In genomic region chr12:56127888-56128668, GRCh38 we compare ENCODE assay signal across 1 cellular context.
TF ChIP-seq lines count a peak whose summit lies in the region.

A gene with protein sequence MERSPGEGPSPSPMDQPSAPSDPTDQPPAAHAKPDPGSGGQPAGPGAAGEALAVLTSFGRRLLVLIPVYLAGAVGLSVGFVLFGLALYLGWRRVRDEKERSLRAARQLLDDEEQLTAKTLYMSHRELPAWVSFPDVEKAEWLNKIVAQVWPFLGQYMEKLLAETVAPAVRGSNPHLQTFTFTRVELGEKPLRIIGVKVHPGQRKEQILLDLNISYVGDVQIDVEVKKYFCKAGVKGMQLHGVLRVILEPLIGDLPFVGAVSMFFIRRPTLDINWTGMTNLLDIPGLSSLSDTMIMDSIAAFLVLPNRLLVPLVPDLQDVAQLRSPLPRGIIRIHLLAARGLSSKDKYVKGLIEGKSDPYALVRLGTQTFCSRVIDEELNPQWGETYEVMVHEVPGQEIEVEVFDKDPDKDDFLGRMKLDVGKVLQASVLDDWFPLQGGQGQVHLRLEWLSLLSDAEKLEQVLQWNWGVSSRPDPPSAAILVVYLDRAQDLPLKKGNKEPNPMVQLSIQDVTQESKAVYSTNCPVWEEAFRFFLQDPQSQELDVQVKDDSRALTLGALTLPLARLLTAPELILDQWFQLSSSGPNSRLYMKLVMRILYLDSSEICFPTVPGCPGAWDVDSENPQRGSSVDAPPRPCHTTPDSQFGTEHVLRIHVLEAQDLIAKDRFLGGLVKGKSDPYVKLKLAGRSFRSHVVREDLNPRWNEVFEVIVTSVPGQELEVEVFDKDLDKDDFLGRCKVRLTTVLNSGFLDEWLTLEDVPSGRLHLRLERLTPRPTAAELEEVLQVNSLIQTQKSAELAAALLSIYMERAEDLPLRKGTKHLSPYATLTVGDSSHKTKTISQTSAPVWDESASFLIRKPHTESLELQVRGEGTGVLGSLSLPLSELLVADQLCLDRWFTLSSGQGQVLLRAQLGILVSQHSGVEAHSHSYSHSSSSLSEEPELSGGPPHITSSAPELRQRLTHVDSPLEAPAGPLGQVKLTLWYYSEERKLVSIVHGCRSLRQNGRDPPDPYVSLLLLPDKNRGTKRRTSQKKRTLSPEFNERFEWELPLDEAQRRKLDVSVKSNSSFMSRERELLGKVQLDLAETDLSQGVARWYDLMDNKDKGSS (plus strand): TSS chr12:56128267. CDS start chr12:56128320, 53 bp downstream.

TF ChIP-seq in HepG2, 621 proteins besides CTCF, POLR2A, EP300 and RAD21 (continued from another document and continues in another):
- TF ChIP-seq ZNF142 (CRISPR knock-in tag; IDR thresholded peaks at IDR 0.05): no peak
- no peak for TF ChIP-seq RARG (CRISPR knock-in tag; IDR thresholded peaks at IDR 0.05; ENCODE audit: low read depth)
- peak; percentile 76; the same call in 1 of the 2 replicates for TF ChIP-seq ZNF605 (CRISPR knock-in tag; IDR thresholded peaks at IDR 0.05)
- TF ChIP-seq BRD4 (CRISPR knock-in tag; IDR thresholded peaks at IDR 0.05): 0 out of 2 replicates have a peak, but pooled peaks have one; percentile 73
- no peak for TF ChIP-seq ZNF136 (CRISPR knock-in tag; IDR thresholded peaks at IDR 0.05; ENCODE audit: low read depth)
- no peak for TF ChIP-seq MAFG (CRISPR knock-in tag; IDR thresholded peaks at IDR 0.05)
- TF ChIP-seq, protein P1, sequence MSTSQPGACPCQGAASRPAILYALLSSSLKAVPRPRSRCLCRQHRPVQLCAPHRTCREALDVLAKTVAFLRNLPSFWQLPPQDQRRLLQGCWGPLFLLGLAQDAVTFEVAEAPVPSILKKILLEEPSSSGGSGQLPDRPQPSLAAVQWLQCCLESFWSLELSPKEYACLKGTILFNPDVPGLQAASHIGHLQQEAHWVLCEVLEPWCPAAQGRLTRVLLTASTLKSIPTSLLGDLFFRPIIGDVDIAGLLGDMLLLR (CRISPR knock-in tag; IDR thresholded peaks at IDR 0.05): no peak
- TF ChIP-seq ATF1 (CRISPR knock-in tag; IDR thresholded peaks at IDR 0.05): peak; percentile 87
- 0 out of 2 replicates have a peak, but pooled peaks have one; percentile 47 for TF ChIP-seq MYNN (CRISPR knock-in tag; IDR thresholded peaks at IDR 0.05; ENCODE audit: low read depth)
- TF ChIP-seq PHF8 (CRISPR knock-in tag; IDR thresholded peaks at IDR 0.05): peak; percentile 78
- TF ChIP-seq USF2 (IDR thresholded peaks at IDR 0.05; ENCODE audit: low read depth, low read length): peak; percentile 51
- TF ChIP-seq USF2 (CRISPR knock-in tag; IDR thresholded peaks at IDR 0.05; ENCODE audit: borderline replicate concordance): peak; percentile 72
- peak; percentile 73; the same call in 1 of the 2 replicates for TF ChIP-seq ZNF558 (CRISPR knock-in tag; IDR thresholded peaks at IDR 0.05; ENCODE audit: borderline replicate concordance)
- peak; percentile 75 for TF ChIP-seq JUN (CRISPR knock-in tag; IDR thresholded peaks at IDR 0.05)
- no peak for TF ChIP-seq AHDC1 (CRISPR knock-in tag; IDR thresholded peaks at IDR 0.05; ENCODE audit: borderline replicate concordance)
- peak; percentile 63 for TF ChIP-seq PHF21A (CRISPR knock-in tag; IDR thresholded peaks at IDR 0.05)
- 0 out of 2 replicates have a peak, but pooled peaks have one; percentile 25 for TF ChIP-seq ZNF691 (CRISPR knock-in tag; IDR thresholded peaks at IDR 0.05; ENCODE audit: borderline replicate concordance, low read depth)
- TF ChIP-seq ZNF430 (CRISPR knock-in tag; IDR thresholded peaks at IDR 0.05): 0 out of 2 replicates have a peak, but pooled peaks have one; percentile 51
- TF ChIP-seq ZNF781 (CRISPR knock-in tag; IDR thresholded peaks at IDR 0.05; ENCODE audit: borderline replicate concordance, not compliant biosample characterization): peak; percentile 8
- TF ChIP-seq PPARG (CRISPR knock-in tag; conservative IDR thresholded peaks at IDR 0.05): 0 out of 2 replicates have a peak, but pooled peaks have one; percentile 36
- no peak for TF ChIP-seq MTA3 (CRISPR knock-in tag; IDR thresholded peaks at IDR 0.05)
- peak; percentile 64; the same call in 1 of the 2 replicates for TF ChIP-seq HOXA3 (CRISPR knock-in tag; IDR thresholded peaks at IDR 0.05)
- TF ChIP-seq HDAC1 (CRISPR knock-in tag; IDR thresholded peaks at IDR 0.05): peak; percentile 88
- peak; percentile 85 for TF ChIP-seq MNT (IDR thresholded peaks at IDR 0.05)
- peak; percentile 63 for TF ChIP-seq ZFP36L1 (CRISPR knock-in tag; IDR thresholded peaks at IDR 0.05)
